ENCODE assay signal across 12 cellular contexts in genomic region chrX:153921511-153922285, GRCh38. TPM values are rescaled to one million over a fixed set of nuclear protein-coding genes. Genes with fewer than 3 reads are reported as not detected.
A peak's percentile ranks its signal among the peaks of the same experiment; 100 is the strongest.
DNase-seq lines count a peak whose midpoint lies in the region.
"Had no signal": no experiment of that assay in that cellular context is flagged by ENCODE, and none has a peak within 500 bp of the region (broad histone marks: within the 10 kb centered on the region; RNA-seq: fewer than 3 reads in every experiment).

No MANE protein-coding gene starts in this region.

- no peak overlapping the region for H3K23ac ChIP-seq in neuronal stem cell (ENCODE audit: low read depth, low read length, poor library complexity)

- no peak overlapping the region for H3K4me2 ChIP-seq in neuronal stem cell (ENCODE audit: insufficient read depth, low read length, poor library complexity, severe bottlenecking)
- H3K4me2 ChIP-seq: hepatocyte had no signal

- no peak overlapping the region for H3K4me3 ChIP-seq in neuronal stem cell (ENCODE audit: low read length in 2 of 2)
- H3K4me3 ChIP-seq: hepatocyte, mucosa of descending colon had no signal

- H3K79me1 ChIP-seq in neuronal stem cell (ENCODE audit: low read depth, low read length): no peaks in the 10 kb centered on the region

- H3K27ac ChIP-seq in neuronal stem cell (replicated peaks; ENCODE audit: low read length): no peak overlapping the region
- H3K27ac ChIP-seq: hepatocyte had no signal

- H3K4ac ChIP-seq in neuronal stem cell (ENCODE audit: low read length): no peak overlapping the region

- H2BK5ac ChIP-seq in neuronal stem cell (ENCODE audit: low read length): no peak overlapping the region

- peak overlapping the region; percentile 21 for H2AK5ac ChIP-seq in neuronal stem cell (ENCODE audit: low read depth, low read length)

- no peak overlapping the region for H3K9ac ChIP-seq in neuronal stem cell (ENCODE audit: low read depth, low read length, poor library complexity)

- no peak overlapping the region for H2BK12ac ChIP-seq in neuronal stem cell (ENCODE audit: low read length)

- no peak overlapping the region for H3K14ac ChIP-seq in neuronal stem cell (ENCODE audit: low read length)

- no CpG with 5 or more reads among the region's 36 CpGs for WGBS in neuronal stem cell (ENCODE audit: extremely low coverage in 2 of 2, insufficient read length in 2 of 2, insufficient replicate concordance in 1 of 2), 2 donors

- H3K9me3 ChIP-seq in neuronal stem cell (replicated peaks in 1 of 2; ENCODE audit: control insufficient read depth in 2 of 2, insufficient read depth in 1 of 2, low read depth in 1 of 2, low read length in 2 of 2): no peaks in the 10 kb centered on the region
- H3K9me3 ChIP-seq: mucosa of descending colon had no signal

- H4K8ac ChIP-seq in neuronal stem cell (ENCODE audit: low read depth, low read length): no peak overlapping the region

- H4K91ac ChIP-seq in neuronal stem cell (ENCODE audit: low read depth, low read length, poor library complexity): no peak overlapping the region

- H3K4me1 ChIP-seq in neuronal stem cell (ENCODE audit: control insufficient read depth in 2 of 2, insufficient read depth in 1 of 2, low read depth in 1 of 2, low read length in 2 of 2): peaks cover 6 to 24% of the 10 kb centered on the region in 2 donors

- H3K36me3 ChIP-seq in neuronal stem cell (replicated peaks in 1 of 2; ENCODE audit: control insufficient read depth in 2 of 2, insufficient read depth in 2 of 2, low read length in 2 of 2): no peaks in the 10 kb centered on the region

- H2BK120ac ChIP-seq in neuronal stem cell (ENCODE audit: low read depth, low read length): no peak overlapping the region

- DNase-seq in DMS 273 (lab: John Stamatoyannopoulos, UW; ENCODE audit: unreplicated experiment) (peak; percentile 79), M059J (ENCODE audit: low read depth) (peak; percentile 42), amniotic epithelial cell (ENCODE audit: low read depth) (peak; percentile 24), neuronal stem cell (ENCODE audit: low spot score) (no peak), mucosa of gallbladder (ENCODE audit: low spot score) (no peak), GM19238 (ENCODE audit: insufficient read length, low spot score) (no peak), NCI-H1436 (lab: John Stamatoyannopoulos, UW) (no peak), NK-92 (lab: John Stamatoyannopoulos, UW; ENCODE audit: unreplicated experiment) (no peak)
- DNase-seq: NCI-H748 treated with DMSO at 0.1 percent for 48 hours had no signal

- no peak overlapping the region for H3K18ac ChIP-seq in neuronal stem cell (ENCODE audit: low read length)

- no peak overlapping the region for H2BK15ac ChIP-seq in neuronal stem cell (ENCODE audit: low read length)

- H2AFZ ChIP-seq in neuronal stem cell (ENCODE audit: low read length): peak overlapping the region; percentile 55
- H2AFZ ChIP-seq: hepatocyte had no signal

- peaks cover 0 to 54% (median 5%) of the 10 kb centered on the region in 3 experiments for H3K27me3 ChIP-seq in neuronal stem cell (ENCODE audit: control insufficient read depth in 3 of 3, insufficient read depth in 3 of 3, low read depth in 1 of 3, low read length in 3 of 3)
- H3K27me3 ChIP-seq: hepatocyte had no signal

RNA-seq across cellular contexts. Expression of gene ARHGAP4, which starts 4.4 kb away (rescaled TPM):
- total RNA-seq in M059J (2014; rRNA removed; shearing (Covaris generic)): 3.1 and 6.1 TPM in 2 replicates
- polyA plus RNA-seq in neuronal stem cell (2013, experiment 1 of 2): 5.4 TPM
- polyA plus RNA-seq in neuronal stem cell (2013, experiment 2 of 2): 4.9 TPM
- total RNA-seq in mucosa of gallbladder: 53.8 TPM

RNA-seq across cellular contexts. Expression of gene NAA10, which starts 13.1 kb away (rescaled TPM):
- 285 and 384 TPM in 2 replicates for total RNA-seq in M059J (2014; rRNA removed; shearing (Covaris generic))
- polyA plus RNA-seq in neuronal stem cell (2013, experiment 1 of 2): 94.9 TPM
- 91.4 TPM for polyA plus RNA-seq in neuronal stem cell (2013, experiment 2 of 2)
- 81.6 TPM for total RNA-seq in mucosa of gallbladder

RNA-seq across cellular contexts. Expression of gene AVPR2, which starts 17.2 kb away (rescaled TPM):
- total RNA-seq in M059J (2014; rRNA removed; shearing (Covaris generic)): 1.9 and 2.7 TPM in 2 replicates
- polyA plus RNA-seq in neuronal stem cell (2013, experiment 1 of 2): not detected
- polyA plus RNA-seq in neuronal stem cell (2013, experiment 2 of 2): not detected
- total RNA-seq in mucosa of gallbladder: 1.1 TPM
- total RNA-seq: Daoy, hepatocyte had no signal
- polyA plus RNA-seq: hepatocyte had no signal

RNA-seq across cellular contexts. Expression of gene RENBP, which starts 22.7 kb away (rescaled TPM):
- not detected in 2 replicates for total RNA-seq in M059J (2014; rRNA removed; shearing (Covaris generic))
- 4.8 TPM for polyA plus RNA-seq in neuronal stem cell (2013, experiment 1 of 2)
- polyA plus RNA-seq in neuronal stem cell (2013, experiment 2 of 2): 4.7 TPM
- 19.5 TPM for total RNA-seq in mucosa of gallbladder

RNA-seq across cellular contexts. Expression of gene L1CAM, which starts 35.7 kb away (rescaled TPM):
- total RNA-seq in M059J (2014; rRNA removed; shearing (Covaris generic)): 186 and 313 TPM in 2 replicates
- polyA plus RNA-seq in neuronal stem cell (2013, experiment 1 of 2): 1.6 TPM
- 1.7 TPM for polyA plus RNA-seq in neuronal stem cell (2013, experiment 2 of 2)
- total RNA-seq in mucosa of gallbladder: 10.0 TPM

Comparison
In these comparisons a context has a peak if more than half of its experiments do, and no peak if none do; other contexts are left out.
1. DNase-seq: peak in DMS 273 (single experiment), M059J (single experiment) and amniotic epithelial cell (single experiment); none in neuronal stem cell (single experiment), mucosa of gallbladder (single experiment), GM19238 (single experiment), NCI-H1436 (single experiment) and NK-92 (single experiment).